In genomic region chr17:76076765-76077581, GRCh38 we compare ENCODE assay signal across 8 cellular contexts. TPM values are rescaled to one million over a fixed set of nuclear protein-coding genes. Genes with fewer than 3 reads are reported as not detected.
A peak's percentile ranks its signal among the peaks of the same experiment; 100 is the strongest.
DNase-seq lines count a peak whose midpoint lies in the region; ATAC-seq and TF ChIP-seq lines count a peak whose summit lies in the region.
"Had no signal": no experiment of that assay in that cellular context is flagged by ENCODE, and none has a peak within 500 bp of the region (broad histone marks: within the 10 kb centered on the region; RNA-seq: fewer than 3 reads in every experiment).

No MANE protein-coding gene starts in this region.

- H3K27me3 ChIP-seq in GM23338 (ENCODE audit: insufficient read depth) = peaks cover 71% of the 10 kb centered on the region

- peaks cover 88% of the 10 kb centered on the region for H3K27me3 Mint-ChIP-seq in GM23338 (ENCODE audit: insufficient read depth, low read depth, poor library complexity)
- H3K27me3 Mint-ChIP-seq in WTC11 (ENCODE audit: low read depth) = peaks cover 64% of the 10 kb centered on the region
- peaks cover 25 to 44% of the 10 kb centered on the region in 2 donors for H3K27me3 Mint-ChIP-seq in effector memory CD8-positive, alpha-beta T cell
- peaks cover 56% of the 10 kb centered on the region for H3K27me3 Mint-ChIP-seq in progenitor cell of endocrine pancreas

- H3K9me3 Mint-ChIP-seq in GM23338 (no peaks in the 10 kb centered on the region; the same call in 1 of the 3 replicates), WTC11 (no peaks in the 10 kb centered on the region), progenitor cell of endocrine pancreas (ENCODE audit: low read depth) (no peaks in the 10 kb centered on the region)
- H3K9me3 Mint-ChIP-seq in effector memory CD8-positive, alpha-beta T cell = no peaks in the 10 kb centered on the region

- POLR2A ChIA-PET in WTC11 (lab: Charles Lee) = interaction anchor here (1.3 kb wide), 1 partner anchor 26 kb away, joined by 3 read pairs; no protein-coding TSS in a partner anchor

- 0 out of 2 replicates have a peak, but pooled peaks cover 7% of the 10 kb centered on the region for H4K20me1 ChIP-seq in GM23338 (replicated peaks; ENCODE audit: insufficient read depth)

- H3F3A ChIP-seq in GM23338 (replicated peaks; ENCODE audit: low read depth) = peaks cover 30% of the 10 kb centered on the region

- H3K79me2 ChIP-seq in GM23338 (replicated peaks; ENCODE audit: insufficient read depth) = peaks cover 2% of the 10 kb centered on the region

- no peaks in the 10 kb centered on the region; the same call in 2 of the 3 replicates for H3K36me3 Mint-ChIP-seq in GM23338 (ENCODE audit: low read depth)
- no peaks in the 10 kb centered on the region for H3K36me3 Mint-ChIP-seq in WTC11
- H3K36me3 Mint-ChIP-seq in effector memory CD8-positive, alpha-beta T cell (ENCODE audit: insufficient read depth) = peaks cover 4% of the 10 kb centered on the region
- H3K36me3 Mint-ChIP-seq in progenitor cell of endocrine pancreas (ENCODE audit: insufficient read depth) = no peaks in the 10 kb centered on the region

- DNase-seq in GM23338 (ENCODE audit: low spot score) = peak; percentile 77
- DNase-seq in WTC11 (ENCODE audit: low spot score) = peak; percentile 39
- peak in 2 of 3 experiments; percentile 27 to 29 for DNase-seq in effector memory CD8-positive, alpha-beta T cell
- no peak for DNase-seq in progenitor cell of endocrine pancreas (ENCODE audit: low spot score, unreplicated experiment)
- no peak for DNase-seq in medulla oblongata (ENCODE audit: extremely low spot score)
- no peak for DNase-seq in hippocampal formation (lab: John Stamatoyannopoulos, UW)

- H3K4me3 ChIP-seq in GM23338 = peak overlapping the region; percentile 66

- peaks cover 45% of the 10 kb centered on the region for H3K4me1 ChIP-seq in GM23338 (ENCODE audit: insufficient read depth)

- ATAC-seq in GM23338 (peak; percentile 5), WTC11 (no peak), HG03439 (IDR thresholded peaks at IDR 0.05; ENCODE audit: unreplicated experiment) (no peak)
- ATAC-seq in effector memory CD8-positive, alpha-beta T cell (replicated peaks) = peak; percentile 26
- ATAC-seq: PC-3 had no signal

- H3K4me2 ChIP-seq in GM23338 = peak overlapping the region; percentile 93

- TF ChIP-seq CTCF in GM23338 (conservative IDR thresholded peaks at IDR 0.05; ENCODE audit: low read depth in 2 of 2) (no peak), WTC11 (IDR thresholded peaks at IDR 0.05) (no peak), progenitor cell of endocrine pancreas (IDR thresholded peaks at IDR 0.05; ENCODE audit: unreplicated experiment) (no peak)

- H2AFZ ChIP-seq in GM23338 = peak overlapping the region; percentile 98

- H3K4me1 Mint-ChIP-seq in GM23338 (peaks cover 51% of the 10 kb centered on the region), WTC11 (peaks cover 53% of the 10 kb centered on the region), progenitor cell of endocrine pancreas (ENCODE audit: low read depth) (peaks cover 28% of the 10 kb centered on the region)
- H3K4me1 Mint-ChIP-seq in effector memory CD8-positive, alpha-beta T cell (ENCODE audit: low read depth in 2 of 2) = peaks cover 19 to 32% of the 10 kb centered on the region in 2 donors

- CTCF ChIA-PET in WTC11 (lab: Charles Lee) = interaction anchor here (0.6 to 4.9 kb wide), 11 partner anchors 15 to 323 kb away, joined by 3 to 43 read pairs (median 5); partner anchors contain the start of genes MRPL38 and UBALD2

- H3K36me3 ChIP-seq in GM23338 (ENCODE audit: insufficient read depth) = no peaks in the 10 kb centered on the region

- H3K27ac Mint-ChIP-seq in GM23338 (no peak overlapping the region), WTC11 (no peak overlapping the region), progenitor cell of endocrine pancreas (no peak overlapping the region)
- no peak overlapping the region for H3K27ac Mint-ChIP-seq in effector memory CD8-positive, alpha-beta T cell

- H3K9me2 ChIP-seq in GM23338 (ENCODE audit: insufficient read depth) = no peaks in the 10 kb centered on the region

- no peak overlapping the region for H3K27ac ChIP-seq in GM23338 (ENCODE audit: low read depth)

- H3K4me3 Mint-ChIP-seq in GM23338 (peak overlapping the region; percentile 76), WTC11 (peak overlapping the region; percentile 86), progenitor cell of endocrine pancreas (ENCODE audit: low read depth) (peak overlapping the region; percentile 38)
- H3K4me3 Mint-ChIP-seq in effector memory CD8-positive, alpha-beta T cell = peak overlapping the region; percentile 74 to 75

TF ChIP-seq in GM23338, 12 proteins besides CTCF, POLR2A, EP300 and RAD21 (continues in another document):
- no peak for TF ChIP-seq POLR2AphosphoS5 (IDR thresholded peaks at IDR 0.05; ENCODE audit: low read depth)
- no peak for TF ChIP-seq REST (IDR thresholded peaks at IDR 0.05; ENCODE audit: unreplicated experiment)

TF ChIP-seq in WTC11, 78 proteins besides CTCF, POLR2A, EP300 and RAD21 (continues in another document):
- TF ChIP-seq TEAD4 (CRISPR knock-in tag; IDR thresholded peaks at IDR 0.05) (no peak), PRRX2 (CRISPR knock-in tag; IDR thresholded peaks at IDR 0.05) (no peak), PREB (CRISPR knock-in tag; IDR thresholded peaks at IDR 0.05; ENCODE audit: borderline replicate concordance) (no peak), MYBL2 (CRISPR knock-in tag; IDR thresholded peaks at IDR 0.05) (no peak), ELF4 (CRISPR knock-in tag; IDR thresholded peaks at IDR 0.05; ENCODE audit: low read depth) (no peak), NR3C1 (CRISPR knock-in tag; conservative IDR thresholded peaks at IDR 0.05; ENCODE audit: low read depth) (no peak), ZNF138 (CRISPR knock-in tag; conservative IDR thresholded peaks at IDR 0.05) (0 out of 2 replicates have a peak, but pooled peaks have one; percentile 14), CREB1 (CRISPR knock-in tag; IDR thresholded peaks at IDR 0.05) (no peak), ZNF396 (CRISPR knock-in tag; IDR thresholded peaks at IDR 0.05; ENCODE audit: borderline replicate concordance) (no peak), ZNF263 (CRISPR knock-in tag; IDR thresholded peaks at IDR 0.05; ENCODE audit: low read depth) (no peak), EMX1 (CRISPR knock-in tag; IDR thresholded peaks at IDR 0.05) (no peak), IRF1 (CRISPR knock-in tag; IDR thresholded peaks at IDR 0.05) (no peak), SMAD3 (CRISPR knock-in tag; IDR thresholded peaks at IDR 0.05; ENCODE audit: borderline replicate concordance) (no peak)

RNA-seq across cellular contexts. Expression of gene ZACN, which starts 2.0 kb away (rescaled TPM):
- not detected in 2 replicates for total RNA-seq in GM23338 (2014; rRNA removed; shearing (Covaris generic))
- polyA plus RNA-seq in GM23338 (2016; fragmentation: Nextera tagmentation; extraction: Ambion mirVana) = 0.47 and 0.82 TPM in 2 replicates
- total RNA-seq in WTC11 (2021) (0.07 to 0.28 TPM (median 0.11 TPM) in 3 replicates), progenitor cell of endocrine pancreas (0.36 and 0.96 TPM in 2 replicates)

RNA-seq across cellular contexts. Expression of gene GALR2, which starts 2.4 kb away (rescaled TPM):
- 0.70 and 2.2 TPM in 2 replicates for total RNA-seq in GM23338 (2014; rRNA removed; shearing (Covaris generic))
- polyA plus RNA-seq in GM23338 (2016; fragmentation: Nextera tagmentation; extraction: Ambion mirVana) = 0.50 and 0.80 TPM in 2 replicates
- total RNA-seq in WTC11 (2021) = 1.7 to 2.9 TPM (median 2.0 TPM) in 3 replicates
- 1.0 and 1.1 TPM in 2 replicates for total RNA-seq in progenitor cell of endocrine pancreas

RNA-seq across cellular contexts. Expression of gene SRP68, which starts 4.7 kb away (rescaled TPM):
- total RNA-seq in GM23338 (2014; rRNA removed; shearing (Covaris generic)) = 60.3 and 62.8 TPM in 2 replicates
- polyA plus RNA-seq in GM23338 (2016; fragmentation: Nextera tagmentation; extraction: Ambion mirVana) = 30.7 and 34.2 TPM in 2 replicates
- total RNA-seq in WTC11 (2021) (80.5 to 90.7 TPM (median 82.0 TPM) in 3 replicates), progenitor cell of endocrine pancreas (74.9 and 79.4 TPM in 2 replicates)

RNA-seq across cellular contexts. Expression of gene EXOC7, which starts 26.6 kb away (rescaled TPM):
- total RNA-seq in GM23338 (2014; rRNA removed; shearing (Covaris generic)) = 65.9 and 75.4 TPM in 2 replicates
- 77.4 and 77.5 TPM in 2 replicates for polyA plus RNA-seq in GM23338 (2016; fragmentation: Nextera tagmentation; extraction: Ambion mirVana)
- 90.0 to 126 TPM (median 96.2 TPM) in 3 replicates for total RNA-seq in WTC11 (2021)
- total RNA-seq in progenitor cell of endocrine pancreas = 354 and 364 TPM in 2 replicates

RNA-seq across cellular contexts. Expression of gene EVPL, which starts 49.9 kb away (rescaled TPM):
- 0.62 and 1.3 TPM in 2 replicates for total RNA-seq in GM23338 (2014; rRNA removed; shearing (Covaris generic))
- polyA plus RNA-seq in GM23338 (2016; fragmentation: Nextera tagmentation; extraction: Ambion mirVana) = 0.47 and 0.59 TPM in 2 replicates
- total RNA-seq in WTC11 (2021) (0.46 to 1.3 TPM (median 0.62 TPM) in 3 replicates), progenitor cell of endocrine pancreas (0.05 TPM in 1 of 2 replicates, not detected in the other)

Comparison
In these comparisons a context has a peak if more than half of its experiments do, and no peak if none do; other contexts are left out.
1. ATAC-seq: peak in GM23338 (single experiment) and effector memory CD8-positive, alpha-beta T cell (single experiment); none in WTC11 (single experiment) and HG03439 (single experiment).
2. DNase-seq: peak in GM23338 (single experiment), WTC11 (single experiment) and effector memory CD8-positive, alpha-beta T cell (2 of 3); none in progenitor cell of endocrine pancreas (single experiment), medulla oblongata (single experiment) and hippocampal formation (0 of 2).
3. Peak in every context shown above with its lines, with median percentiles within 50 percentile points of each other: H3K4me3 Mint-ChIP-seq.